In genomic region chr6:1686117-1687098, GRCh38 we compare ENCODE assay signal across 9 cellular contexts.
A peak's percentile ranks its signal among the peaks of the same experiment; 100 is the strongest.
DNase-seq lines count a peak whose midpoint lies in the region; ATAC-seq and TF ChIP-seq lines count a peak whose summit lies in the region.
"Had no signal": no experiment of that assay in that cellular context is flagged by ENCODE, and none has a peak within 500 bp of the region (broad histone marks: within the 10 kb centered on the region; RNA-seq: fewer than 3 reads in every experiment).

No MANE protein-coding gene starts in this region.

- H3K9me2 ChIP-seq in SK-N-SH, result no peaks in the 10 kb centered on the region

- H3F3A ChIP-seq in SK-N-SH (replicated peaks; ENCODE audit: insufficient read depth), result peaks cover 12% of the 10 kb centered on the region

- no peak overlapping the region for H3K4me3 ChIP-seq in SK-N-SH (ENCODE audit: low read depth in 2 of 2, low read length in 1 of 2)
- no peak overlapping the region for H3K4me3 ChIP-seq in heart left ventricle
- no peak overlapping the region for H3K4me3 ChIP-seq in aorta (ENCODE audit: low read length in 2 of 2)
- H3K4me3 ChIP-seq in CD8-positive, alpha-beta memory T cell (ENCODE audit: low read length), result no peak overlapping the region

- no peak overlapping the region for H3K27ac Mint-ChIP-seq in CD8-positive, alpha-beta memory T cell
- H3K27ac Mint-ChIP-seq: activated naive CD8-positive, alpha-beta T cell treated with anti-CD3 and anti-CD28 coated beads, Interleukin-2, amount 10 ng/mL, durations not matched to agents 7 days and 5 days had no signal

- TF ChIP-seq POLR2A in heart left ventricle (IDR thresholded peaks at IDR 0.05), result no peak

- H3K4me3 Mint-ChIP-seq in CD8-positive, alpha-beta memory T cell, result no peak overlapping the region
- H3K4me3 Mint-ChIP-seq: activated naive CD8-positive, alpha-beta T cell treated with anti-CD3 and anti-CD28 coated beads, Interleukin-2, amount 10 ng/mL, durations not matched to agents 7 days and 5 days had no signal

- WGBS in SK-N-SH (ENCODE audit: low lambda C conversion rate), result 26% methylated on average over 9 of the region's 9 CpGs
- 35 to 50% (median 39%) methylated on average over 9 of the region's 9 CpGs for WGBS in heart left ventricle, 4 donors
- 12 to 14% methylated on average over 9 of the region's 9 CpGs for WGBS in aorta, 2 donors

- ATAC-seq in Right ventricle myocardium inferior (peak; percentile 34), heart left ventricle (peak; percentile 48 to 87 (median 84)), aorta (ENCODE audit: low FRiP score) (peak; percentile 78), GM18909 (IDR thresholded peaks at IDR 0.05; ENCODE audit: poor library complexity, unreplicated experiment) (no peak), GM19452 (IDR thresholded peaks at IDR 0.05; ENCODE audit: unreplicated experiment) (no peak)

- H3K4me1 Mint-ChIP-seq in CD8-positive, alpha-beta memory T cell, result no peaks in the 10 kb centered on the region
- H3K4me1 Mint-ChIP-seq: activated naive CD8-positive, alpha-beta T cell treated with anti-CD3 and anti-CD28 coated beads, Interleukin-2, amount 10 ng/mL, durations not matched to agents 7 days and 5 days had no signal

- H3K27me3 Mint-ChIP-seq in CD8-positive, alpha-beta memory T cell, result no peaks in the 10 kb centered on the region
- H3K27me3 Mint-ChIP-seq: activated naive CD8-positive, alpha-beta T cell treated with anti-CD3 and anti-CD28 coated beads, Interleukin-2, amount 10 ng/mL, durations not matched to agents 7 days and 5 days had no signal

- H3K4me2 ChIP-seq in SK-N-SH, result peak overlapping the region; percentile 61

- TF ChIP-seq EP300 in SK-N-SH (IDR thresholded peaks at IDR 0.05; ENCODE audit: borderline replicate concordance in 1 of 2, low read depth in 1 of 2, low read length in 1 of 2), result peak in 1 of 2 experiments; percentile 65; a peak in 1 of 4 replicates

- peak overlapping the region; percentile 11 to 82 for H3K27ac ChIP-seq in SK-N-SH (ENCODE audit: low read depth in 2 of 2, low read length in 1 of 2)
- H3K27ac ChIP-seq in heart left ventricle, result peak overlapping the region in 6 of 12 donors; percentile 13 to 59 (median 34)
- peak overlapping the region in 1 of 2 donors; percentile 93 for H3K27ac ChIP-seq in aorta (ENCODE audit: low read depth in 1 of 2, low read length in 2 of 2)
- H3K27ac ChIP-seq in CD8-positive, alpha-beta memory T cell (ENCODE audit: low read depth, low read length), result no peak overlapping the region

- H2AFZ ChIP-seq in SK-N-SH (ENCODE audit: low read depth), result no peak overlapping the region

- H3K36me3 Mint-ChIP-seq in CD8-positive, alpha-beta memory T cell, result peaks cover 2 to 23% (median 8%) of the 10 kb centered on the region in 3 donors
- H3K36me3 Mint-ChIP-seq: activated naive CD8-positive, alpha-beta T cell treated with anti-CD3 and anti-CD28 coated beads, Interleukin-2, amount 10 ng/mL, durations not matched to agents 7 days and 5 days had no signal

- H3K79me2 ChIP-seq in SK-N-SH (ENCODE audit: insufficient read depth), result no peaks in the 10 kb centered on the region

- TF ChIP-seq RAD21 in SK-N-SH (IDR thresholded peaks at IDR 0.05; ENCODE audit: low read length), result peak; percentile 44

- H3K9me3 Mint-ChIP-seq in CD8-positive, alpha-beta memory T cell, result no peaks in the 10 kb centered on the region
- H3K9me3 Mint-ChIP-seq: activated naive CD8-positive, alpha-beta T cell treated with anti-CD3 and anti-CD28 coated beads, Interleukin-2, amount 10 ng/mL, durations not matched to agents 7 days and 5 days had no signal

- H3K27me3 ChIP-seq in SK-N-SH (ENCODE audit: insufficient read depth) (no peaks in the 10 kb centered on the region), heart left ventricle (no peaks in the 10 kb centered on the region), aorta (ENCODE audit: control insufficient read depth in 1 of 2, insufficient read depth in 2 of 2, low read length in 1 of 2) (no peaks in the 10 kb centered on the region)
- H3K27me3 ChIP-seq in CD8-positive, alpha-beta memory T cell (ENCODE audit: insufficient read depth, low read length, poor library complexity, severe bottlenecking), result no peaks in the 10 kb centered on the region

- intact Hi-C loops in Right ventricle myocardium inferior (cut with DNase I), result no loop called here
- intact Hi-C loops in cardiac septum (cut with DNase I), result loop anchor here (5.0 kb wide), 1 partner anchor 64 kb away; no protein-coding TSS in a partner anchor
- intact Hi-C loops in heart left ventricle (cut with DNase I), result loop anchor here in 7 of 10 donors (2.0 to 10.0 kb wide), 6 partner anchors 36 to 348 kb away; partner anchors contain the start of gene FOXC1 (in 2 of the 7)
- intact Hi-C loops in aorta (cut with DNase I), result loop anchor here (5.0 kb wide), 1 partner anchor 59 kb away; no protein-coding TSS in a partner anchor

- CTCF ChIA-PET in SK-N-SH (lab: Yijun Ruan, JAX), result interaction anchor here (0.9 to 3.6 kb wide), 26 partner anchors 10 to 418 kb away, joined by 3 to 16 read pairs (median 5); no protein-coding TSS in a partner anchor
- CTCF ChIA-PET in CD8-positive, alpha-beta memory T cell (lab: Charles Lee), result no interaction called here

- peaks cover 11 to 17% of the 10 kb centered on the region in 2 experiments for H3K4me1 ChIP-seq in SK-N-SH (ENCODE audit: control insufficient read depth in 1 of 2, insufficient read depth in 2 of 2, low read depth in 1 of 2, low read length in 1 of 2)
- H3K4me1 ChIP-seq in heart left ventricle, result peaks cover 0 to 17% (median 13%) of the 10 kb centered on the region in 12 donors
- peaks cover 0 to 6% of the 10 kb centered on the region in 2 donors for H3K4me1 ChIP-seq in aorta (ENCODE audit: control insufficient read depth in 1 of 2, insufficient read depth in 2 of 2, low read length in 2 of 2)
- no peaks in the 10 kb centered on the region for H3K4me1 ChIP-seq in CD8-positive, alpha-beta memory T cell (ENCODE audit: insufficient read depth, low read length)

- H3K9me3 ChIP-seq in SK-N-SH (no peaks in the 10 kb centered on the region), heart left ventricle (no peaks in the 10 kb centered on the region), aorta (ENCODE audit: control insufficient read depth, low read length) (no peaks in the 10 kb centered on the region)
- H3K9me3 ChIP-seq in CD8-positive, alpha-beta memory T cell (ENCODE audit: low read length), result no peaks in the 10 kb centered on the region

- POLR2A ChIA-PET in SK-N-SH (lab: Yijun Ruan, JAX), result no interaction called here
- POLR2A ChIA-PET in CD8-positive, alpha-beta memory T cell (lab: Charles Lee), result no interaction called here

- no peaks in the 10 kb centered on the region for H4K20me1 ChIP-seq in SK-N-SH (ENCODE audit: insufficient read depth)

- H3K36me3 ChIP-seq in SK-N-SH (replicated peaks in 1 of 2; ENCODE audit: control insufficient read depth in 1 of 2, insufficient read depth in 2 of 2, low read length in 1 of 2) (no peaks in the 10 kb centered on the region), heart left ventricle (no peaks in the 10 kb centered on the region), aorta (ENCODE audit: control insufficient read depth in 1 of 2, insufficient read depth in 2 of 2, low read length in 1 of 2) (no peaks in the 10 kb centered on the region)
- H3K36me3 ChIP-seq in CD8-positive, alpha-beta memory T cell (ENCODE audit: insufficient read depth, low read length), result no peaks in the 10 kb centered on the region

- H3K9ac ChIP-seq in SK-N-SH, result peak overlapping the region; percentile 20; the same call in 1 of the 2 replicates

- TF ChIP-seq CTCF in SK-N-SH (IDR thresholded peaks at IDR 0.05) (peak; percentile 72), heart left ventricle (IDR thresholded peaks at IDR 0.05) (peak in 10 of 12 donors; percentile 13 to 52 (median 32))

- DNase-seq in Right ventricle myocardium inferior (ENCODE audit: missing footprints), result no peak
- DNase-seq in cardiac septum (ENCODE audit: low spot score), result no peak
- DNase-seq in SK-N-SH, result peak; percentile 58
- DNase-seq in heart left ventricle, result peak in 3 of 5 donors; percentile 25 to 49 (median 38)
- peak; percentile 74 to 84 for DNase-seq in aorta
- no peak for DNase-seq in CD8-positive, alpha-beta memory T cell
- DNase-seq: activated naive CD8-positive, alpha-beta T cell treated with anti-CD3 and anti-CD28 coated beads, Interleukin-2, amount 10 ng/mL, durations not matched to agents 7 days and 5 days had no signal

TF ChIP-seq in SK-N-SH, 30 proteins besides CTCF, POLR2A, EP300 and RAD21 (continues in another document):
- TF ChIP-seq RFX5 (IDR thresholded peaks at IDR 0.05; ENCODE audit: low read length), result no peak
- TF ChIP-seq SMC3 (IDR thresholded peaks at IDR 0.05; ENCODE audit: low read depth, low read length), result no peak
- peak; percentile 88 for TF ChIP-seq MEF2A (IDR thresholded peaks at IDR 0.05; ENCODE audit: borderline replicate concordance, low read depth)
- TF ChIP-seq, protein P1, sequence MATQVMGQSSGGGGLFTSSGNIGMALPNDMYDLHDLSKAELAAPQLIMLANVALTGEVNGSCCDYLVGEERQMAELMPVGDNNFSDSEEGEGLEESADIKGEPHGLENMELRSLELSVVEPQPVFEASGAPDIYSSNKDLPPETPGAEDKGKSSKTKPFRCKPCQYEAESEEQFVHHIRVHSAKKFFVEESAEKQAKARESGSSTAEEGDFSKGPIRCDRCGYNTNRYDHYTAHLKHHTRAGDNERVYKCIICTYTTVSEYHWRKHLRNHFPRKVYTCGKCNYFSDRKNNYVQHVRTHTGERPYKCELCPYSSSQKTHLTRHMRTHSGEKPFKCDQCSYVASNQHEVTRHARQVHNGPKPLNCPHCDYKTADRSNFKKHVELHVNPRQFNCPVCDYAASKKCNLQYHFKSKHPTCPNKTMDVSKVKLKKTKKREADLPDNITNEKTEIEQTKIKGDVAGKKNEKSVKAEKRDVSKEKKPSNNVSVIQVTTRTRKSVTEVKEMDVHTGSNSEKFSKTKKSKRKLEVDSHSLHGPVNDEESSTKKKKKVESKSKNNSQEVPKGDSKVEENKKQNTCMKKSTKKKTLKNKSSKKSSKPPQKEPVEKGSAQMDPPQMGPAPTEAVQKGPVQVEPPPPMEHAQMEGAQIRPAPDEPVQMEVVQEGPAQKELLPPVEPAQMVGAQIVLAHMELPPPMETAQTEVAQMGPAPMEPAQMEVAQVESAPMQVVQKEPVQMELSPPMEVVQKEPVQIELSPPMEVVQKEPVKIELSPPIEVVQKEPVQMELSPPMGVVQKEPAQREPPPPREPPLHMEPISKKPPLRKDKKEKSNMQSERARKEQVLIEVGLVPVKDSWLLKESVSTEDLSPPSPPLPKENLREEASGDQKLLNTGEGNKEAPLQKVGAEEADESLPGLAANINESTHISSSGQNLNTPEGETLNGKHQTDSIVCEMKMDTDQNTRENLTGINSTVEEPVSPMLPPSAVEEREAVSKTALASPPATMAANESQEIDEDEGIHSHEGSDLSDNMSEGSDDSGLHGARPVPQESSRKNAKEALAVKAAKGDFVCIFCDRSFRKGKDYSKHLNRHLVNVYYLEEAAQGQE (IDR thresholded peaks at IDR 0.05; ENCODE audit: low read depth, low read length), result no peak
- TF ChIP-seq MXI1 (IDR thresholded peaks at IDR 0.05; ENCODE audit: low read depth, low read length), result no peak
- 0 out of 2 replicates have a peak, but pooled peaks have one; percentile 52 for TF ChIP-seq FOXM1 (IDR thresholded peaks at IDR 0.05; ENCODE audit: low read depth)
- no peak for TF ChIP-seq POLR2AphosphoS5 (IDR thresholded peaks at IDR 0.05; ENCODE audit: low read depth, low read length)
- TF ChIP-seq NFIC (IDR thresholded peaks at IDR 0.05; ENCODE audit: borderline replicate concordance), result peak; percentile 59

Comparison
In these comparisons a context has a peak if more than half of its experiments do, and no peak if none do; other contexts are left out.
1. DNase-seq: peak in SK-N-SH (single experiment), heart left ventricle (3 of 5) and aorta (2 of 2); none in Right ventricle myocardium inferior (single experiment), cardiac septum (single experiment) and CD8-positive, alpha-beta memory T cell (0 of 5).
2. ATAC-seq: peak in Right ventricle myocardium inferior (single experiment), heart left ventricle (4 of 4) and aorta (single experiment); none in GM18909 (single experiment) and GM19452 (single experiment).